In the genomic region with DNA sequence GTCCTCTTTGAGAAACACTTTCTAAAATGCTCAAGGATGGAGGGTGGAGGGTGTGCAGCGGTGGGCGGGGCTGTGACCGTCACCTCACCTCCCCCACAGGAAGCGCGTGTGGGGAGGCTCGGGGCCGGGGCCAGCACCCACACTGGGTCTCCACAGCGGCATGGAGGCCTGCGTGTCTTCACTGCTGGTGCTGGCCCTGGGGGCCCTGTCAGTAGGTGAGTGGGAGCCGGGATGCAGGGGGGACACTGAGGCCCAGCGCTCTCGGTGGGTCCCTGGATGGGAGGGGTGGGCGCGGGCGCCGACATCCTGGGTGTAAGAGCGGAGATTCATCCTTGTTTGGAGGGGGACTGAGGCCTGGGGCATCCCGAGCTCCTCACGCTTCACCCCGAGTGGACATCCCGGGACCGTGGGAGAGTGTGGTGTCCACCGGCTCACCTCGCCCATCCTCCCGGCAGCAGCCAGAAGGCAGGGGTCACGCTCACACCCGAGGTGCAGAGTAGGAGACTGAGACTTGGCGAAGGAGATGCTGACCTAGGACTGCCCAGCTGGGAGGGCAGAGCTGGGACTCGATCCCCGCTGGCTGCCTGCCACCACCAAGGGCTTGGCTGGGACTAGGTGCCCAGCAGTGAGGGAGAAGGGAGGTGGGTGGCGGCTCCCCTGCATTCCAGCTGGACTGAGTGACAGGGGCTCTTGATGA, we compare ENCODE assay signal across 1 cellular context.
TF ChIP-seq lines count a peak whose summit lies in the region.

Gene GZMM (plus strand): TSS at position 142 of the 697 bp plus-strand sequence. CDS start 19 bp downstream, at position 161.

TF ChIP-seq in SK-N-SH treated with all-trans-retinoic acid at 6 μM for 48 hours, 23 proteins besides CTCF, POLR2A, EP300 and RAD21 (continued from another document):
- TF ChIP-seq TSHZ2 (CRISPR knock-in tag; IDR thresholded peaks at IDR 0.05) (no peak), RARB (CRISPR knock-in tag; IDR thresholded peaks at IDR 0.05) (no peak), ESRRG (CRISPR knock-in tag; IDR thresholded peaks at IDR 0.05) (no peak), ISL1 (CRISPR knock-in tag; IDR thresholded peaks at IDR 0.05) (no peak)
TF ChIP-seq in SK-N-SH treated with all-trans-retinoic acid at 6 μM for 48 hours: peak in this region for 0.
